Comparison of ENCODE assay signal across 10 cellular contexts in the genomic region with DNA sequence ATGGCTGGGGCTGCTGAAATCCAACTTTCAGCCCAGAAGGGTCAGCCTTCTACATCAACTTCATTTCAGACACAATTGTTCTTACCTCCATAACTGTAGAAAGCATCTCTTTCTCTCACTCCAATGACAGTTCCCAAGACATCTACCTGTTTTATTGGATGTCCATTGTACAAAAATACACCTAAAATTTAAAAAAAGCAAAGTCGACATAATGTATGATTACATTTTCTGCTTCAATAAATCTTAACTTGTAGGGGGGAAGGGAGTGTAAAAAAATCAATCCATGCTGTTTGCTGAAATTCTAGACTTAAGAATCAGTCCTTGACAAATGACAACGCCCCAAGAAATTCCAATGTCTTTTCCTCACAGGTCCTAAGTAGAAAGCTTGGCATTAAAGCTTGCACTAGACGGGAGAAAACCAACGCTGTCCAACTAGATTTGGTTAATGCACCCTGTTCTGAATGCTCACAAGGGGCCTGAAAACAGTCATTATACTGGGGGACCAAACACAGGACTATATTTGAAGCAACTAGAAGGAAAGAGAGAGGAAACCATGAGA. TPM values are rescaled to one million over a fixed set of nuclear protein-coding genes. Genes with fewer than 3 reads are reported as not detected.
DNase-seq lines count a peak whose midpoint lies in the region; ATAC-seq and TF ChIP-seq lines count a peak whose summit lies in the region.
"Had no signal": no experiment of that assay in that cellular context is flagged by ENCODE, and none has a peak within 500 bp of the region (broad histone marks: within the 10 kb centered on the region; RNA-seq: fewer than 3 reads in every experiment).

No MANE protein-coding gene starts in this region.

- H3K4me1 ChIP-seq in mucosa of rectum (ENCODE audit: control insufficient read depth in 2 of 2, insufficient read depth in 2 of 2, low read length in 2 of 2): peaks cover 17 to 21% of the 10 kb centered on the region in 2 donors

- no peaks in the 10 kb centered on the region for H3K9me3 ChIP-seq in mucosa of rectum (ENCODE audit: control insufficient read depth in 2 of 2, low read length in 2 of 2)

- H3K9ac ChIP-seq in mucosa of rectum (ENCODE audit: low read depth in 1 of 2, low read length in 2 of 2): peak overlapping the region in 1 of 2 donors; percentile 17

- H3K36me3 Mint-ChIP-seq in activated naive CD4-positive, alpha-beta T cell treated with anti-CD3 and anti-CD28 coated beads for 36 hours (ENCODE audit: low read depth): peaks cover 20% of the 10 kb centered on the region
- H3K36me3 Mint-ChIP-seq in activated naive CD8-positive, alpha-beta T cell treated with anti-CD3 and anti-CD28 coated beads, Interleukin-2, amount 10 ng/mL, durations not matched to agents 7 days and 5 days: peaks cover 31% of the 10 kb centered on the region
- peaks cover 29% of the 10 kb centered on the region for H3K36me3 Mint-ChIP-seq in type B pancreatic cell

- peak; percentile 41 for ATAC-seq in activated naive CD8-positive, alpha-beta T cell treated with anti-CD3 and anti-CD28 coated beads, Interleukin-2, amount 10 ng/mL, durations not matched to agents 7 days and 5 days (ENCODE audit: low read depth)

- POLR2A ChIA-PET in activated naive CD8-positive, alpha-beta T cell treated with anti-CD3 and anti-CD28 coated beads, Interleukin-2, amount 10 ng/mL, durations not matched to agents 7 days and 5 days (lab: Charles Lee): interaction anchor here (1.1 to 4.2 kb wide), 7 partner anchors 7 to 211 kb away, joined by 3 to 42 read pairs (median 10); a partner anchor contains a TSS

- H3K27ac ChIP-seq in mucosa of rectum (ENCODE audit: low read depth in 2 of 2, low read length in 2 of 2): peak overlapping the region; percentile 21 to 65
- H3K27ac ChIP-seq: SK-N-MC had no signal

- intact Hi-C loops in activated naive CD4-positive, alpha-beta T cell treated with anti-CD3 and anti-CD28 coated beads for 36 hours (cut with micrococcal nuclease): loop anchor here (1.0 kb wide), 1 partner anchor 8 kb away; no protein-coding TSS in a partner anchor

- no peak for TF ChIP-seq CTCF in type B pancreatic cell (conservative IDR thresholded peaks at IDR 0.05)

- CTCF ChIA-PET in activated naive CD4-positive, alpha-beta T cell treated with anti-CD3 and anti-CD28 coated beads for 36 hours (lab: Charles Lee): interaction anchor here (0.6 to 1.4 kb wide), 3 partner anchors 9 to 22 kb away, joined by 3 to 5 read pairs (median 3); no protein-coding TSS in a partner anchor

- H3K36me3 ChIP-seq in mucosa of rectum (ENCODE audit: control insufficient read depth in 2 of 2, insufficient read depth in 2 of 2, low read length in 2 of 2): peaks cover 1 to 2% of the 10 kb centered on the region in 2 donors

- peaks cover 74% of the 10 kb centered on the region for H3K4me1 Mint-ChIP-seq in activated naive CD4-positive, alpha-beta T cell treated with anti-CD3 and anti-CD28 coated beads for 36 hours (ENCODE audit: low read depth)
- peaks cover 71% of the 10 kb centered on the region for H3K4me1 Mint-ChIP-seq in activated naive CD8-positive, alpha-beta T cell treated with anti-CD3 and anti-CD28 coated beads, Interleukin-2, amount 10 ng/mL, durations not matched to agents 7 days and 5 days
- H3K4me1 Mint-ChIP-seq in type B pancreatic cell (ENCODE audit: unreplicated experiment): peaks cover 35% of the 10 kb centered on the region

- peaks cover 8% of the 10 kb centered on the region for H3K9me3 Mint-ChIP-seq in activated naive CD4-positive, alpha-beta T cell treated with anti-CD3 and anti-CD28 coated beads for 36 hours
- peaks cover 4% of the 10 kb centered on the region for H3K9me3 Mint-ChIP-seq in activated naive CD8-positive, alpha-beta T cell treated with anti-CD3 and anti-CD28 coated beads, Interleukin-2, amount 10 ng/mL, durations not matched to agents 7 days and 5 days
- H3K9me3 Mint-ChIP-seq in type B pancreatic cell: no peaks in the 10 kb centered on the region

- no peak overlapping the region for H3K4me3 ChIP-seq in mucosa of rectum (ENCODE audit: low read length in 2 of 2)
- H3K4me3 ChIP-seq: SK-N-MC had no signal

- no peaks in the 10 kb centered on the region for H3K27me3 ChIP-seq in mucosa of rectum (ENCODE audit: control insufficient read depth in 2 of 2, insufficient read depth in 2 of 2, low read length in 2 of 2)

- peak overlapping the region; percentile 54 for H3K4me3 Mint-ChIP-seq in activated naive CD4-positive, alpha-beta T cell treated with anti-CD3 and anti-CD28 coated beads for 36 hours
- peak overlapping the region; percentile 86 for H3K4me3 Mint-ChIP-seq in activated naive CD8-positive, alpha-beta T cell treated with anti-CD3 and anti-CD28 coated beads, Interleukin-2, amount 10 ng/mL, durations not matched to agents 7 days and 5 days
- peak overlapping the region; percentile 51 for H3K4me3 Mint-ChIP-seq in type B pancreatic cell

- H3K27ac Mint-ChIP-seq in activated naive CD4-positive, alpha-beta T cell treated with anti-CD3 and anti-CD28 coated beads for 36 hours: peak overlapping the region; percentile 94
- H3K27ac Mint-ChIP-seq in activated naive CD8-positive, alpha-beta T cell treated with anti-CD3 and anti-CD28 coated beads, Interleukin-2, amount 10 ng/mL, durations not matched to agents 7 days and 5 days: peak overlapping the region; percentile 95
- peak overlapping the region; percentile 65 for H3K27ac Mint-ChIP-seq in type B pancreatic cell

- H3K27me3 Mint-ChIP-seq in activated naive CD4-positive, alpha-beta T cell treated with anti-CD3 and anti-CD28 coated beads for 36 hours (ENCODE audit: low read depth): no peaks in the 10 kb centered on the region
- H3K27me3 Mint-ChIP-seq in activated naive CD8-positive, alpha-beta T cell treated with anti-CD3 and anti-CD28 coated beads, Interleukin-2, amount 10 ng/mL, durations not matched to agents 7 days and 5 days: no peaks in the 10 kb centered on the region
- no peaks in the 10 kb centered on the region for H3K27me3 Mint-ChIP-seq in type B pancreatic cell

- no peak for DNase-seq in activated naive CD4-positive, alpha-beta T cell treated with anti-CD3 and anti-CD28 coated beads for 36 hours
- DNase-seq in activated naive CD4-positive, alpha-beta T cell treated with Interleukin-2 at 50 U/mL for 16 hours: no peak
- no peak for DNase-seq in activated naive CD8-positive, alpha-beta T cell treated with anti-CD3 and anti-CD28 coated beads, Interleukin-2, amount 10 ng/mL, durations not matched to agents 7 days and 5 days
- DNase-seq in type B pancreatic cell (ENCODE audit: extremely low spot score, unreplicated experiment) (no peak), NCI-H345 (lab: John Stamatoyannopoulos, UW) (no peak), SW480 (ENCODE audit: low spot score) (no peak)
- DNase-seq in activated effector memory CD4-positive, alpha-beta T cell treated with Interleukin-2 at 50 U/mL for 16 hours: no peak
- DNase-seq: NCI-H226 had no signal

RNA-seq across cellular contexts. Expression of a gene that starts 7.5 kb away (rescaled TPM):
- 10 to 100 TPM; 53.3 to 54.8 TPM for total RNA-seq in activated naive CD4-positive, alpha-beta T cell treated with anti-CD3 and anti-CD28 coated beads for 36 hours
- total RNA-seq in activated naive CD8-positive, alpha-beta T cell treated with anti-CD3 and anti-CD28 coated beads, Interleukin-2, amount 10 ng/mL, durations not matched to agents 7 days and 5 days: 10 to 100 TPM; 53.7 to 58.5 TPM
- 33.0 and 75.1 TPM in 2 replicates for total RNA-seq in type B pancreatic cell (ENCODE audit: low replicate concordance)

RNA-seq across cellular contexts. Expression of a gene that starts 55.1 kb away (rescaled TPM):
- 1 to 10 TPM; 7.8 to 8.5 TPM for total RNA-seq in activated naive CD4-positive, alpha-beta T cell treated with anti-CD3 and anti-CD28 coated beads for 36 hours
- total RNA-seq in activated naive CD8-positive, alpha-beta T cell treated with anti-CD3 and anti-CD28 coated beads, Interleukin-2, amount 10 ng/mL, durations not matched to agents 7 days and 5 days: 10 to 100 TPM; 14.8 to 16.0 TPM
- 22.3 and 38.6 TPM in 2 replicates for total RNA-seq in type B pancreatic cell (ENCODE audit: low replicate concordance)

RNA-seq across cellular contexts. Expression of a gene that starts 56.4 kb away (rescaled TPM):
- total RNA-seq in activated naive CD4-positive, alpha-beta T cell treated with anti-CD3 and anti-CD28 coated beads for 36 hours: 10 to 100 TPM; 16.0 to 16.1 TPM
- 10 to 100 TPM; 37.9 to 38.4 TPM for total RNA-seq in activated naive CD8-positive, alpha-beta T cell treated with anti-CD3 and anti-CD28 coated beads, Interleukin-2, amount 10 ng/mL, durations not matched to agents 7 days and 5 days
- 61.6 and 134 TPM in 2 replicates for total RNA-seq in type B pancreatic cell (ENCODE audit: low replicate concordance)
